ENCODE assay signal across 1 cellular context in the genomic region with DNA sequence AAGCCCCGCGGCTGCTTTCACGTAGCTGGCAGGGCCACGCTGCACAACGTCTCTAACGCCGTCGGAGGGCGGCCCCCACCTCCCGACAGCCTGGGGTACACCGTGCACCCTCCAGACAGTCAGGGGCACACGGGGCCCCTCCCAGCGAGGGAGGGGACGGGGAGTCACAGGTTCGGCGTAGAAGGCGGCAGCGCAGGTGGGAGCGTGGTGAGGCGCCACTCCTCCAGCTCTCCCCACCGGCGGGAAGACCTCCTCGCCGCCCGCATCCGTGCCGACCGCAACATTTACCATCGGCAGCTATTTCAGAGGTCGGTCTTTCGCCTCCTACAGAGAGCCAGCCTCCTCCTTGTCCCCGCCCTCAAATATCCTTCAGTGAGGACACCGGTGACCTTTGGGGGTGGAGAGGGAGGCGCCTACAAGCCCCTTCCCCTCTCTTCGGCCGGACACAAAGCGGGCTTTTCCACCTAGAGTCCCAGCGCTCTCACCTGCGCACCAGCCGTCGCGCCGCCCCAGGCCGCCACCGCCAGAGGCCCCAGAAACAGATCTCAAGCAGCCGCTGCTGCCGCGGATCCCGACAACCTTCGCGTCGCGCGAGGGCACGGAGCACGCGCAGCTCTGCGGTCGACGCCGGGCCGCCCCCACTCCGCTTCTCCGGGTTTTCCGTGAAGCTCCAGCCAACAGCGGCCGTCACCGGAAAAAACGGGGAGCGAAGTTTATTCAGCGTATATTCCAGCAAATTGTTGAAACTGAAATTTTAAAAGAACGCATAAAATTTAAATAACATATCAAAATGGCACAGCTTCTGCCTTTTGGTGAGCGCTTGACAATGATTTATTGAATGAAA.
TF ChIP-seq lines count a peak whose summit lies in the region.

A gene (minus strand): TSS at position 600 of the 844 bp plus-strand sequence. CDS start 20,708 bp downstream, outside the sequence.

TF ChIP-seq in HepG2, 621 proteins besides CTCF, POLR2A, EP300 and RAD21 (continued from another document and continues in another):
- TF ChIP-seq, protein P1, sequence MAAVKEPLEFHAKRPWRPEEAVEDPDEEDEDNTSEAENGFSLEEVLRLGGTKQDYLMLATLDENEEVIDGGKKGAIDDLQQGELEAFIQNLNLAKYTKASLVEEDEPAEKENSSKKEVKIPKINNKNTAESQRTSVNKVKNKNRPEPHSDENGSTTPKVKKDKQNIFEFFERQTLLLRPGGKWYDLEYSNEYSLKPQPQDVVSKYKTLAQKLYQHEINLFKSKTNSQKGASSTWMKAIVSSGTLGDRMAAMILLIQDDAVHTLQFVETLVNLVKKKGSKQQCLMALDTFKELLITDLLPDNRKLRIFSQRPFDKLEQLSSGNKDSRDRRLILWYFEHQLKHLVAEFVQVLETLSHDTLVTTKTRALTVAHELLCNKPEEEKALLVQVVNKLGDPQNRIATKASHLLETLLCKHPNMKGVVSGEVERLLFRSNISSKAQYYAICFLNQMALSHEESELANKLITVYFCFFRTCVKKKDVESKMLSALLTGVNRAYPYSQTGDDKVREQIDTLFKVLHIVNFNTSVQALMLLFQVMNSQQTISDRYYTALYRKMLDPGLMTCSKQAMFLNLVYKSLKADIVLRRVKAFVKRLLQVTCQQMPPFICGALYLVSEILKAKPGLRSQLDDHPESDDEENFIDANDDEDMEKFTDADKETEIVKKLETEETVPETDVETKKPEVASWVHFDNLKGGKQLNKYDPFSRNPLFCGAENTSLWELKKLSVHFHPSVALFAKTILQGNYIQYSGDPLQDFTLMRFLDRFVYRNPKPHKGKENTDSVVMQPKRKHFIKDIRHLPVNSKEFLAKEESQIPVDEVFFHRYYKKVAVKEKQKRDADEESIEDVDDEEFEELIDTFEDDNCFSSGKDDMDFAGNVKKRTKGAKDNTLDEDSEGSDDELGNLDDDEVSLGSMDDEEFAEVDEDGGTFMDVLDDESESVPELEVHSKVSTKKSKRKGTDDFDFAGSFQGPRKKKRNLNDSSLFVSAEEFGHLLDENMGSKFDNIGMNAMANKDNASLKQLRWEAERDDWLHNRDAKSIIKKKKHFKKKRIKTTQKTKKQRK (IDR thresholded peaks at IDR 0.05; ENCODE audit: low read length): no peak
- TF ChIP-seq, protein P2, sequence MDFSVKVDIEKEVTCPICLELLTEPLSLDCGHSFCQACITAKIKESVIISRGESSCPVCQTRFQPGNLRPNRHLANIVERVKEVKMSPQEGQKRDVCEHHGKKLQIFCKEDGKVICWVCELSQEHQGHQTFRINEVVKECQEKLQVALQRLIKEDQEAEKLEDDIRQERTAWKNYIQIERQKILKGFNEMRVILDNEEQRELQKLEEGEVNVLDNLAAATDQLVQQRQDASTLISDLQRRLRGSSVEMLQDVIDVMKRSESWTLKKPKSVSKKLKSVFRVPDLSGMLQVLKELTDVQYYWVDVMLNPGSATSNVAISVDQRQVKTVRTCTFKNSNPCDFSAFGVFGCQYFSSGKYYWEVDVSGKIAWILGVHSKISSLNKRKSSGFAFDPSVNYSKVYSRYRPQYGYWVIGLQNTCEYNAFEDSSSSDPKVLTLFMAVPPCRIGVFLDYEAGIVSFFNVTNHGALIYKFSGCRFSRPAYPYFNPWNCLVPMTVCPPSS (IDR thresholded peaks at IDR 0.05): no peak
- no peak for TF ChIP-seq FLYWCH1 (CRISPR knock-in tag; IDR thresholded peaks at IDR 0.05)
- TF ChIP-seq, protein P3, sequence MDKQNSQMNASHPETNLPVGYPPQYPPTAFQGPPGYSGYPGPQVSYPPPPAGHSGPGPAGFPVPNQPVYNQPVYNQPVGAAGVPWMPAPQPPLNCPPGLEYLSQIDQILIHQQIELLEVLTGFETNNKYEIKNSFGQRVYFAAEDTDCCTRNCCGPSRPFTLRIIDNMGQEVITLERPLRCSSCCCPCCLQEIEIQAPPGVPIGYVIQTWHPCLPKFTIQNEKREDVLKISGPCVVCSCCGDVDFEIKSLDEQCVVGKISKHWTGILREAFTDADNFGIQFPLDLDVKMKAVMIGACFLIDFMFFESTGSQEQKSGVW (CRISPR knock-in tag; IDR thresholded peaks at IDR 0.05; ENCODE audit: borderline replicate concordance): no peak
- TF ChIP-seq, protein P4, sequence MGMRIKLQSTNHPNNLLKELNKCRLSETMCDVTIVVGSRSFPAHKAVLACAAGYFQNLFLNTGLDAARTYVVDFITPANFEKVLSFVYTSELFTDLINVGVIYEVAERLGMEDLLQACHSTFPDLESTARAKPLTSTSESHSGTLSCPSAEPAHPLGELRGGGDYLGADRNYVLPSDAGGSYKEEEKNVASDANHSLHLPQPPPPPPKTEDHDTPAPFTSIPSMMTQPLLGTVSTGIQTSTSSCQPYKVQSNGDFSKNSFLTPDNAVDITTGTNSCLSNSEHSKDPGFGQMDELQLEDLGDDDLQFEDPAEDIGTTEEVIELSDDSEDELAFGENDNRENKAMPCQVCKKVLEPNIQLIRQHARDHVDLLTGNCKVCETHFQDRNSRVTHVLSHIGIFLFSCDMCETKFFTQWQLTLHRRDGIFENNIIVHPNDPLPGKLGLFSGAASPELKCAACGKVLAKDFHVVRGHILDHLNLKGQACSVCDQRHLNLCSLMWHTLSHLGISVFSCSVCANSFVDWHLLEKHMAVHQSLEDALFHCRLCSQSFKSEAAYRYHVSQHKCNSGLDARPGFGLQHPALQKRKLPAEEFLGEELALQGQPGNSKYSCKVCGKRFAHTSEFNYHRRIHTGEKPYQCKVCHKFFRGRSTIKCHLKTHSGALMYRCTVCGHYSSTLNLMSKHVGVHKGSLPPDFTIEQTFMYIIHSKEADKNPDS (CRISPR knock-in tag; IDR thresholded peaks at IDR 0.05): no peak
- peak; percentile 98 for TF ChIP-seq ZSCAN31 (CRISPR knock-in tag; IDR thresholded peaks at IDR 0.05; ENCODE audit: low read depth)
- TF ChIP-seq TBX3 (IDR thresholded peaks at IDR 0.05; ENCODE audit: borderline replicate concordance): no peak; the same call in 1 of the 2 replicates
- peak; percentile 88 for TF ChIP-seq XBP1 (CRISPR knock-in tag; IDR thresholded peaks at IDR 0.05)
- TF ChIP-seq, protein P5, sequence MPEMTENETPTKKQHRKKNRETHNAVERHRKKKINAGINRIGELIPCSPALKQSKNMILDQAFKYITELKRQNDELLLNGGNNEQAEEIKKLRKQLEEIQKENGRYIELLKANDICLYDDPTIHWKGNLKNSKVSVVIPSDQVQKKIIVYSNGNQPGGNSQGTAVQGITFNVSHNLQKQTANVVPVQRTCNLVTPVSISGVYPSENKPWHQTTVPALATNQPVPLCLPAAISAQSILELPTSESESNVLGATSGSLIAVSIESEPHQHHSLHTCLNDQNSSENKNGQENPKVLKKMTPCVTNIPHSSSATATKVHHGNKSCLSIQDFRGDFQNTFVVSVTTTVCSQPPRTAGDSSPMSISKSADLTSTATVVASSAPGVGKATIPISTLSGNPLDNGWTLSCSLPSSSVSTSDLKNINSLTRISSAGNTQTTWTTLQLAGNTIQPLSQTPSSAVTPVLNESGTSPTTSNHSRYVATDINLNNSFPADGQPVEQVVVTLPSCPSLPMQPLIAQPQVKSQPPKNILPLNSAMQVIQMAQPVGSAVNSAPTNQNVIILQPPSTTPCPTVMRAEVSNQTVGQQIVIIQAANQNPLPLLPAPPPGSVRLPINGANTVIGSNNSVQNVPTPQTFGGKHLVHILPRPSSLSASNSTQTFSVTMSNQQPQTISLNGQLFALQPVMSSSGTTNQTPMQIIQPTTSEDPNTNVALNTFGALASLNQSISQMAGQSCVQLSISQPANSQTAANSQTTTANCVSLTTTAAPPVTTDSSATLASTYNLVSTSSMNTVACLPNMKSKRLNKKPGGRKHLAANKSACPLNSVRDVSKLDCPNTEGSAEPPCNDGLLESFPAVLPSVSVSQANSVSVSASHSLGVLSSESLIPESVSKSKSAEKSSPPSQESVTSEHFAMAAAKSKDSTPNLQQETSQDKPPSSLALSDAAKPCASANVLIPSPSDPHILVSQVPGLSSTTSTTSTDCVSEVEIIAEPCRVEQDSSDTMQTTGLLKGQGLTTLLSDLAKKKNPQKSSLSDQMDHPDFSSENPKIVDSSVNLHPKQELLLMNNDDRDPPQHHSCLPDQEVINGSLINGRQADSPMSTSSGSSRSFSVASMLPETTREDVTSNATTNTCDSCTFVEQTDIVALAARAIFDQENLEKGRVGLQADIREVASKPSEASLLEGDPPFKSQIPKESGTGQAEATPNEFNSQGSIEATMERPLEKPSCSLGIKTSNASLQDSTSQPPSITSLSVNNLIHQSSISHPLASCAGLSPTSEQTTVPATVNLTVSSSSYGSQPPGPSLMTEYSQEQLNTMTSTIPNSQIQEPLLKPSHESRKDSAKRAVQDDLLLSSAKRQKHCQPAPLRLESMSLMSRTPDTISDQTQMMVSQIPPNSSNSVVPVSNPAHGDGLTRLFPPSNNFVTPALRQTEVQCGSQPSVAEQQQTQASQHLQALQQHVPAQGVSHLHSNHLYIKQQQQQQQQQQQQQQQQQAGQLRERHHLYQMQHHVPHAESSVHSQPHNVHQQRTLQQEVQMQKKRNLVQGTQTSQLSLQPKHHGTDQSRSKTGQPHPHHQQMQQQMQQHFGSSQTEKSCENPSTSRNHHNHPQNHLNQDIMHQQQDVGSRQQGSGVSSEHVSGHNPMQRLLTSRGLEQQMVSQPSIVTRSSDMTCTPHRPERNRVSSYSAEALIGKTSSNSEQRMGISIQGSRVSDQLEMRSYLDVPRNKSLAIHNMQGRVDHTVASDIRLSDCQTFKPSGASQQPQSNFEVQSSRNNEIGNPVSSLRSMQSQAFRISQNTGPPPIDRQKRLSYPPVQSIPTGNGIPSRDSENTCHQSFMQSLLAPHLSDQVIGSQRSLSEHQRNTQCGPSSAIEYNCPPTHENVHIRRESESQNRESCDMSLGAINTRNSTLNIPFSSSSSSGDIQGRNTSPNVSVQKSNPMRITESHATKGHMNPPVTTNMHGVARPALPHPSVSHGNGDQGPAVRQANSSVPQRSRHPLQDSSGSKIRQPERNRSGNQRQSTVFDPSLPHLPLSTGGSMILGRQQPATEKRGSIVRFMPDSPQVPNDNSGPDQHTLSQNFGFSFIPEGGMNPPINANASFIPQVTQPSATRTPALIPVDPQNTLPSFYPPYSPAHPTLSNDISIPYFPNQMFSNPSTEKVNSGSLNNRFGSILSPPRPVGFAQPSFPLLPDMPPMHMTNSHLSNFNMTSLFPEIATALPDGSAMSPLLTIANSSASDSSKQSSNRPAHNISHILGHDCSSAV (CRISPR knock-in tag; IDR thresholded peaks at IDR 0.05; ENCODE audit: borderline replicate concordance): 0 out of 2 replicates have a peak, but pooled peaks have one; percentile 96
- peak; percentile 72; the same call in 1 of the 2 replicates for TF ChIP-seq ZFP41 (CRISPR knock-in tag; IDR thresholded peaks at IDR 0.05; ENCODE audit: borderline replicate concordance)
- peak; percentile 94 for TF ChIP-seq CENPT (CRISPR knock-in tag; IDR thresholded peaks at IDR 0.05; ENCODE audit: low read depth)
- peak; percentile 48 for TF ChIP-seq TAF15 (IDR thresholded peaks at IDR 0.05; ENCODE audit: low read depth, low read length, poor library complexity, severe bottlenecking)
- TF ChIP-seq BRD4 (CRISPR knock-in tag; IDR thresholded peaks at IDR 0.05): peak; percentile 85
- TF ChIP-seq, protein P6, sequence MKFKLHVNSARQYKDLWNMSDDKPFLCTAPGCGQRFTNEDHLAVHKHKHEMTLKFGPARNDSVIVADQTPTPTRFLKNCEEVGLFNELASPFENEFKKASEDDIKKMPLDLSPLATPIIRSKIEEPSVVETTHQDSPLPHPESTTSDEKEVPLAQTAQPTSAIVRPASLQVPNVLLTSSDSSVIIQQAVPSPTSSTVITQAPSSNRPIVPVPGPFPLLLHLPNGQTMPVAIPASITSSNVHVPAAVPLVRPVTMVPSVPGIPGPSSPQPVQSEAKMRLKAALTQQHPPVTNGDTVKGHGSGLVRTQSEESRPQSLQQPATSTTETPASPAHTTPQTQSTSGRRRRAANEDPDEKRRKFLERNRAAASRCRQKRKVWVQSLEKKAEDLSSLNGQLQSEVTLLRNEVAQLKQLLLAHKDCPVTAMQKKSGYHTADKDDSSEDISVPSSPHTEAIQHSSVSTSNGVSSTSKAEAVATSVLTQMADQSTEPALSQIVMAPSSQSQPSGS (CRISPR knock-in tag; IDR thresholded peaks at IDR 0.05): peak; percentile 71; the same call in 1 of the 2 replicates
- TF ChIP-seq, protein P7, sequence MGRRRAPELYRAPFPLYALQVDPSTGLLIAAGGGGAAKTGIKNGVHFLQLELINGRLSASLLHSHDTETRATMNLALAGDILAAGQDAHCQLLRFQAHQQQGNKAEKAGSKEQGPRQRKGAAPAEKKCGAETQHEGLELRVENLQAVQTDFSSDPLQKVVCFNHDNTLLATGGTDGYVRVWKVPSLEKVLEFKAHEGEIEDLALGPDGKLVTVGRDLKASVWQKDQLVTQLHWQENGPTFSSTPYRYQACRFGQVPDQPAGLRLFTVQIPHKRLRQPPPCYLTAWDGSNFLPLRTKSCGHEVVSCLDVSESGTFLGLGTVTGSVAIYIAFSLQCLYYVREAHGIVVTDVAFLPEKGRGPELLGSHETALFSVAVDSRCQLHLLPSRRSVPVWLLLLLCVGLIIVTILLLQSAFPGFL (CRISPR knock-in tag; IDR thresholded peaks at IDR 0.05): peak; percentile 89; the same call in 1 of the 2 replicates
- TF ChIP-seq, protein P8, sequence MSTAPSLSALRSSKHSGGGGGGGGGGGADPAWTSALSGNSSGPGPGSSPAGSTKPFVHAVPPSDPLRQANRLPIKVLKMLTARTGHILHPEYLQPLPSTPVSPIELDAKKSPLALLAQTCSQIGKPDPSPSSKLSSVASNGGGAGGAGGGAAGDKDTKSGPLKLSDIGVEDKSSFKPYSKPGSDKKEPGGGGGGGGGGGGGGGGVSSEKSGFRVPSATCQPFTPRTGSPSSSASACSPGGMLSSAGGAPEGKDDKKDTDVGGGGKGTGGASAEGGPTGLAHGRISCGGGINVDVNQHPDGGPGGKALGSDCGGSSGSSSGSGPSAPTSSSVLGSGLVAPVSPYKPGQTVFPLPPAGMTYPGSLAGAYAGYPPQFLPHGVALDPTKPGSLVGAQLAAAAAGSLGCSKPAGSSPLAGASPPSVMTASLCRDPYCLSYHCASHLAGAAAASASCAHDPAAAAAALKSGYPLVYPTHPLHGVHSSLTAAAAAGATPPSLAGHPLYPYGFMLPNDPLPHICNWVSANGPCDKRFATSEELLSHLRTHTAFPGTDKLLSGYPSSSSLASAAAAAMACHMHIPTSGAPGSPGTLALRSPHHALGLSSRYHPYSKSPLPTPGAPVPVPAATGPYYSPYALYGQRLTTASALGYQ (CRISPR knock-in tag; IDR thresholded peaks at IDR 0.05): peak; percentile 90
- TF ChIP-seq NFRKB (IDR thresholded peaks at IDR 0.05): no peak
- TF ChIP-seq, protein P9, sequence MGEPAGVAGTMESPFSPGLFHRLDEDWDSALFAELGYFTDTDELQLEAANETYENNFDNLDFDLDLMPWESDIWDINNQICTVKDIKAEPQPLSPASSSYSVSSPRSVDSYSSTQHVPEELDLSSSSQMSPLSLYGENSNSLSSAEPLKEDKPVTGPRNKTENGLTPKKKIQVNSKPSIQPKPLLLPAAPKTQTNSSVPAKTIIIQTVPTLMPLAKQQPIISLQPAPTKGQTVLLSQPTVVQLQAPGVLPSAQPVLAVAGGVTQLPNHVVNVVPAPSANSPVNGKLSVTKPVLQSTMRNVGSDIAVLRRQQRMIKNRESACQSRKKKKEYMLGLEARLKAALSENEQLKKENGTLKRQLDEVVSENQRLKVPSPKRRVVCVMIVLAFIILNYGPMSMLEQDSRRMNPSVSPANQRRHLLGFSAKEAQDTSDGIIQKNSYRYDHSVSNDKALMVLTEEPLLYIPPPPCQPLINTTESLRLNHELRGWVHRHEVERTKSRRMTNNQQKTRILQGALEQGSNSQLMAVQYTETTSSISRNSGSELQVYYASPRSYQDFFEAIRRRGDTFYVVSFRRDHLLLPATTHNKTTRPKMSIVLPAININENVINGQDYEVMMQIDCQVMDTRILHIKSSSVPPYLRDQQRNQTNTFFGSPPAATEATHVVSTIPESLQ (CRISPR knock-in tag; conservative IDR thresholded peaks at IDR 0.05): no peak; the same call in 1 of the 2 replicates
- TF ChIP-seq, protein P10, sequence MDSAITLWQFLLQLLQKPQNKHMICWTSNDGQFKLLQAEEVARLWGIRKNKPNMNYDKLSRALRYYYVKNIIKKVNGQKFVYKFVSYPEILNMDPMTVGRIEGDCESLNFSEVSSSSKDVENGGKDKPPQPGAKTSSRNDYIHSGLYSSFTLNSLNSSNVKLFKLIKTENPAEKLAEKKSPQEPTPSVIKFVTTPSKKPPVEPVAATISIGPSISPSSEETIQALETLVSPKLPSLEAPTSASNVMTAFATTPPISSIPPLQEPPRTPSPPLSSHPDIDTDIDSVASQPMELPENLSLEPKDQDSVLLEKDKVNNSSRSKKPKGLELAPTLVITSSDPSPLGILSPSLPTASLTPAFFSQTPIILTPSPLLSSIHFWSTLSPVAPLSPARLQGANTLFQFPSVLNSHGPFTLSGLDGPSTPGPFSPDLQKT (CRISPR knock-in tag; IDR thresholded peaks at IDR 0.05; ENCODE audit: borderline replicate concordance): peak; percentile 55; the same call in 1 of the 2 replicates
